ENCODE assay signal across 8 cellular contexts in genomic region chr11:10455637-10456487, GRCh38. TPM values are rescaled to one million over a fixed set of nuclear protein-coding genes. Genes with fewer than 3 reads are reported as not detected.
A peak's percentile ranks its signal among the peaks of the same experiment; 100 is the strongest.
DNase-seq lines count a peak whose midpoint lies in the region; ATAC-seq and TF ChIP-seq lines count a peak whose summit lies in the region.

No MANE protein-coding gene starts in this region.

- no peaks in the 10 kb centered on the region for H3K36me3 ChIP-seq in tibial artery

- H3K9me3 ChIP-seq in tibial artery, result no peaks in the 10 kb centered on the region

- DNase-seq in DMS 273 treated with DMSO at 0.1 percent for 48 hours (lab: John Stamatoyannopoulos, UW) (peak; percentile 4), OCI-M1 (lab: John Stamatoyannopoulos, UW) (peak; percentile 93), fibroblast of the aortic adventitia (ENCODE audit: low read depth) (peak; percentile 66), osteocyte (ENCODE audit: extremely low spot score, unreplicated experiment) (peak; percentile 85), tibial artery (peak in 1 of 2 donors; percentile 55)
- DNase-seq in activated T-cell treated with anti-CD3 and anti-CD28 coated beads, Interleukin-2, amount 50 U/mL, for 72 hours, result peak; percentile 74 to 84

- H3K9me3 Mint-ChIP-seq in activated T-cell treated with anti-CD3 and anti-CD28 coated beads, Interleukin-2, amount 50 U/mL, for 72 hours, result no peaks in the 10 kb centered on the region
- H3K9me3 Mint-ChIP-seq in osteocyte (ENCODE audit: unreplicated experiment), result no peaks in the 10 kb centered on the region

- ATAC-seq in GM19467 (IDR thresholded peaks at IDR 0.05; ENCODE audit: unreplicated experiment), result peak; percentile 47
- peak; percentile 28 for ATAC-seq in HG03575 (IDR thresholded peaks at IDR 0.05; ENCODE audit: extremely low read depth, insufficient number of reproducible peaks, low FRiP score, unreplicated experiment)
- peak; percentile 75 to 78 for ATAC-seq in activated T-cell treated with anti-CD3 and anti-CD28 coated beads, Interleukin-2, amount 50 U/mL, for 72 hours (replicated peaks in 1 of 2)

- H3K4me3 ChIP-seq in fibroblast of the aortic adventitia (ENCODE audit: low read depth, low read length) (peak overlapping the region; percentile 49), tibial artery (peak overlapping the region; percentile 4 to 23)

- TF ChIP-seq CTCF in fibroblast of the aortic adventitia (IDR thresholded peaks at IDR 0.05; ENCODE audit: insufficient read depth, low read length) (no peak), osteocyte (IDR thresholded peaks at IDR 0.05) (no peak), tibial artery (IDR thresholded peaks at IDR 0.05) (no peak)

- peaks cover 96% of the 10 kb centered on the region for H3K4me1 Mint-ChIP-seq in activated T-cell treated with anti-CD3 and anti-CD28 coated beads, Interleukin-2, amount 50 U/mL, for 72 hours (ENCODE audit: low read depth)
- peaks cover 29% of the 10 kb centered on the region for H3K4me1 Mint-ChIP-seq in osteocyte (ENCODE audit: unreplicated experiment)

- no peaks in the 10 kb centered on the region for H3K27me3 Mint-ChIP-seq in activated T-cell treated with anti-CD3 and anti-CD28 coated beads, Interleukin-2, amount 50 U/mL, for 72 hours (ENCODE audit: low read depth)
- H3K27me3 Mint-ChIP-seq in osteocyte (ENCODE audit: unreplicated experiment), result no peaks in the 10 kb centered on the region

- peak overlapping the region; percentile 81 for H3K27ac Mint-ChIP-seq in activated T-cell treated with anti-CD3 and anti-CD28 coated beads, Interleukin-2, amount 50 U/mL, for 72 hours
- H3K27ac Mint-ChIP-seq in osteocyte (ENCODE audit: unreplicated experiment), result peak overlapping the region; percentile 57

- peaks cover 0 to 10% of the 10 kb centered on the region in 2 donors for H3K27me3 ChIP-seq in tibial artery

- peaks cover 2 to 5% of the 10 kb centered on the region in 2 donors for H3K36me3 Mint-ChIP-seq in activated T-cell treated with anti-CD3 and anti-CD28 coated beads, Interleukin-2, amount 50 U/mL, for 72 hours (ENCODE audit: insufficient read depth in 2 of 2)
- no peaks in the 10 kb centered on the region for H3K36me3 Mint-ChIP-seq in osteocyte (ENCODE audit: unreplicated experiment)

- H3K27ac ChIP-seq in tibial artery, result no peak overlapping the region

- peak overlapping the region; percentile 85 to 89 for H3K4me3 Mint-ChIP-seq in activated T-cell treated with anti-CD3 and anti-CD28 coated beads, Interleukin-2, amount 50 U/mL, for 72 hours
- peak overlapping the region; percentile 29 for H3K4me3 Mint-ChIP-seq in osteocyte (ENCODE audit: unreplicated experiment)

- H3K4me1 ChIP-seq in tibial artery, result peaks cover 0 to 10% (median 5%) of the 10 kb centered on the region in 4 donors

- intact Hi-C loops in tibial artery (cut with DNase I; ENCODE audit: low total_unique reads), result no loop called here

RNA-seq across cellular contexts. Expression of gene AMPD3, which starts 0.8 kb away (rescaled TPM):
- 10 to 100 TPM; 21.6 to 28.8 TPM for total RNA-seq in activated T-cell treated with anti-CD3 and anti-CD28 coated beads, Interleukin-2, amount 50 U/mL, for 72 hours
- total RNA-seq in fibroblast of the aortic adventitia (ENCODE audit: low replicate concordance) (5.3 and 7.0 TPM in 2 replicates), osteocyte (5.3 and 6.2 TPM in 2 replicates)
